8 cellular contexts compared by ENCODE assay signal in genomic region chr10:125721035-125721434, GRCh38. TPM values are rescaled to one million over a fixed set of nuclear protein-coding genes. Genes with fewer than 3 reads are reported as not detected.
A peak's percentile ranks its signal among the peaks of the same experiment; 100 is the strongest.
DNase-seq lines count a peak whose midpoint lies in the region; ATAC-seq and TF ChIP-seq lines count a peak whose summit lies in the region.

No MANE protein-coding gene starts in this region.

- no peak overlapping the region for H2AFZ ChIP-seq in Karpas-422 (ENCODE audit: low read length)

- H3K79me2 ChIP-seq in Karpas-422 (ENCODE audit: low read length), result peaks cover 48% of the 10 kb centered on the region

- H3K27me3 ChIP-seq in Karpas-422 (ENCODE audit: low read length) (no peaks in the 10 kb centered on the region), iPS-18a (ENCODE audit: control insufficient read depth, insufficient read depth, low read length) (no peaks in the 10 kb centered on the region), tibial artery (no peaks in the 10 kb centered on the region), brain microvascular endothelial cell (replicated peaks) (no peaks in the 10 kb centered on the region)

- intact Hi-C loops in tibial artery (cut with DNase I; ENCODE audit: low total_unique reads), result loop anchor here (10.0 kb wide), 1 partner anchor 104 kb away; the partner anchor contains the start of genes BCCIP and UROS

- ATAC-seq in GM21447 (IDR thresholded peaks at IDR 0.05; ENCODE audit: unreplicated experiment), result peak; percentile 53
- no peak for ATAC-seq in HG03565 (IDR thresholded peaks at IDR 0.05; ENCODE audit: unreplicated experiment)

- no peaks in the 10 kb centered on the region for H3K9me3 ChIP-seq in Karpas-422 (ENCODE audit: low read length)
- H3K9me3 ChIP-seq in iPS-18a (ENCODE audit: control insufficient read depth, low read depth, low read length), result no peaks in the 10 kb centered on the region
- H3K9me3 ChIP-seq in tibial artery, result no peaks in the 10 kb centered on the region

- H4K20me1 ChIP-seq in Karpas-422 (ENCODE audit: insufficient read depth, low read depth, low read length), result 0 out of 2 replicates have a peak, but pooled peaks cover 5% of the 10 kb centered on the region

- H3K9me2 ChIP-seq in Karpas-422 (replicated peaks; ENCODE audit: insufficient read depth, low read length), result no peaks in the 10 kb centered on the region

- H3K4me1 ChIP-seq in Karpas-422 (ENCODE audit: low read length) (peaks cover 26% of the 10 kb centered on the region), iPS-18a (ENCODE audit: control insufficient read depth, low read depth, low read length) (peaks cover 2% of the 10 kb centered on the region), tibial artery (peaks cover 0 to 18% (median 14%) of the 10 kb centered on the region in 4 donors)

- H3K9ac ChIP-seq in Karpas-422 (ENCODE audit: low read length) (peak overlapping the region; percentile 99), iPS-18a (ENCODE audit: low read length) (peak overlapping the region; percentile 92)

- H3K36me3 ChIP-seq in Karpas-422 (ENCODE audit: insufficient read depth, low read length) (peaks cover 51% of the 10 kb centered on the region), iPS-18a (ENCODE audit: control insufficient read depth, low read depth, low read length) (peaks cover 50% of the 10 kb centered on the region), tibial artery (peaks cover 39 to 49% (median 43%) of the 10 kb centered on the region in 3 donors), brain microvascular endothelial cell (replicated peaks) (peaks cover 22% of the 10 kb centered on the region)

- H3K27ac ChIP-seq in Karpas-422 (ENCODE audit: low read length), result no peak overlapping the region
- no peak overlapping the region for H3K27ac ChIP-seq in iPS-18a (ENCODE audit: low read length)
- H3K27ac ChIP-seq in tibial artery, result no peak overlapping the region
- no peak overlapping the region for H3K27ac ChIP-seq in brain microvascular endothelial cell

- in situ Hi-C loops in brain microvascular endothelial cell (cut with HindIII; ENCODE audit: low pct_ligation_motif_present, low sequenced_read_pairs), result no loop called here

- H3K4me2 ChIP-seq in Karpas-422 (ENCODE audit: low read depth, low read length, poor library complexity, severe bottlenecking), result peak overlapping the region; percentile 76

- DNase-seq in Karpas-422, result no peak
- no peak for DNase-seq in tibial artery
- no peak for DNase-seq in brain microvascular endothelial cell
- no peak for DNase-seq in KG1 (lab: John Stamatoyannopoulos, UW)

- H3K4me3 ChIP-seq in GM12875 (ENCODE audit: low read depth, low read length), result peak overlapping the region; percentile 93
- H3K4me3 ChIP-seq in Karpas-422 (ENCODE audit: low read length), result peak overlapping the region; percentile 98
- peak overlapping the region; percentile 100 for H3K4me3 ChIP-seq in iPS-18a (ENCODE audit: low read length)
- no peak overlapping the region for H3K4me3 ChIP-seq in tibial artery
- no peak overlapping the region for H3K4me3 ChIP-seq in brain microvascular endothelial cell (ENCODE audit: low read depth, low read length)

- TF ChIP-seq CTCF in GM12875 (IDR thresholded peaks at IDR 0.05; ENCODE audit: borderline replicate concordance, insufficient read depth, low read depth, low read length) (no peak), tibial artery (IDR thresholded peaks at IDR 0.05) (no peak), brain microvascular endothelial cell (IDR thresholded peaks at IDR 0.05; ENCODE audit: low read depth, low read length, missing control alignments) (no peak)

RNA-seq across cellular contexts. Expression of gene EDRF1, which starts 1.5 kb away (rescaled TPM):
- total RNA-seq in Karpas-422 (2014; rRNA removed; shearing (Covaris generic); ENCODE audit: low replicate concordance), result 26.5 and 63.3 TPM in 2 replicates

RNA-seq across cellular contexts. Expression of gene TEX36, which starts 38.1 kb away (rescaled TPM):
- total RNA-seq in Karpas-422 (2014; rRNA removed; shearing (Covaris generic); ENCODE audit: low replicate concordance), result not detected in 2 replicates

RNA-seq across cellular contexts. Expression of gene MMP21, which starts 54.6 kb away (rescaled TPM):
- not detected in 2 replicates for total RNA-seq in Karpas-422 (2014; rRNA removed; shearing (Covaris generic); ENCODE audit: low replicate concordance)

Comparison
In these comparisons a context has a peak if more than half of its experiments do, and no peak if none do; other contexts are left out.
1. H3K4me3 ChIP-seq: peak in GM12875 (single experiment), Karpas-422 (single experiment) and iPS-18a (single experiment); none in tibial artery (0 of 2) and brain microvascular endothelial cell (single experiment).